In the genomic region with DNA sequence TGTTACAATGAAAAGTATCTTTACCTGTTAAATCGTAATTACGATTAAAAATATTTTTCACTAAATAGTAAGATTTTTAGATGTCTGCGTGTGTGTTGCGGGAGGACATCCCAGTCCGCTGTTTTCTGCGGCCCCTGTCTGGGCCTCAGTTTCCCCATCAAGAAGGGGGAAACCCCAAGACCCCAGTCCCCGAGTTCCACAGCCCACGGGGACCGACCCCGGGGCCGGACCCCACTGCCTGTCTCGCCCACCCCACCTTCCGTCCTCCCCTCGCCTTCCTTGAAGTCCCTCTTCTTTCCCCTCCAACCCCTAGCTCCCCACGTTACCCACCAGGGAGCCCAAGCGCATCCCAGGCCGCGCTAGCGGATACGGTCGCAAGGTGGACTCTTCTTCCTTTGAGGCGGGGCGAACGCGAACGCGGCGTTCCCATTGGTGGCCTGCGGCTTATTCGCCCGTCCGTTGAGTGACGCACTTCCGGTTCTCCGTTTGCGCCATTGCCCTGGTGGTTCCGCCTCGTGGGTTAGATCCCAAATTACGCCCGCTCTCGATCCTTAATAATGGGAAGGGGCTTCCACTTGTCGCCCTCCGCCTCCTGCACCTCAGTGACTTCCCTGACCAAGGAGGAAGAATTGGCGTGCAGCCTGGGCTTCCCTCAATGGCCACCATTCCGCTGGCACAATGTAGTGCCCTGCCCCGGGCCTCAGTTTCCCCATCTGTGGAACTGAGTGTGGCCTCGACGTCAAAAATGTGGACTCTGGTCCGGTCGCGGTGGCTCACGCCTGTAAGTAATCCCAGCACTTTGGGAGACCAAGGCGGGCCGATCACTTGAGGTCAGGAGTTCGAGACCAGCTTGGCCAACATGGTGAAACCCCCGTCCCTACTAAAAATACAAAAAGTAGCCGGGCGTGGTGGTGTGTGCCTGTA, we compare ENCODE assay signal across 7 cellular contexts.
DNase-seq lines count a peak whose midpoint lies in the region; ATAC-seq lines count a peak whose summit lies in the region.

Gene NSMCE1, minus strand, starts transcription at position 397 of the 924 bp plus-strand sequence. CDS start 11,202 bp downstream, outside the sequence.

- ATAC-seq in GM18502 (IDR thresholded peaks at IDR 0.05; ENCODE audit: poor library complexity, unreplicated experiment): peak; percentile 92
- ATAC-seq in HG02943 (IDR thresholded peaks at IDR 0.05; ENCODE audit: low read depth, unreplicated experiment): peak; percentile 91

- DNase-seq in NCI-H1930 (lab: John Stamatoyannopoulos, UW) (peak; percentile 96), T-helper 9 cell (peak; percentile 93), astrocyte of the hippocampus (ENCODE audit: low read depth, low spot score) (peak; percentile 98), hippocampal formation (lab: John Stamatoyannopoulos, UW) (peak; percentile 82 to 89), retina (peak; percentile 95)

Comparison
In these comparisons a context has a peak if more than half of its experiments do, and no peak if none do; other contexts are left out.
1. Peak in every context shown above with its lines: DNase-seq and ATAC-seq.